ENCODE assay signal across 29 cellular contexts in the genomic region with DNA sequence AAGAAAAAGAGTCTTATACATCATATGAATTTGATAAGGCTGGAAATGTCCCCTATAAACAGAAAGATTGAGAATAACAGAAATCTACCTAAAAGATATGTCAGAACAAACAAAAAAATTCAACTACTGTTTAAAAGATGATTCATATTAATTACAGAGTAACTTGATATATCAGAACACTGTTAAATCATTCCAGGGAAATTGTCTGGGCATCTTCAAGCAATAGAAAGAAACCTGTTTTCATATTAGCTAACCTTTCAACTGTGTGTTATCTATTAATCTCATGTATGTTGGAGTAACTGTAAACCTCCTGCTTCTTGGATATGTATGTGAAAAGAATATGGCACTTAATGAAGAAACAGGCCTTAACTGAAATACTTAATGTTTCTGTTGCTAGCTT.
"Had no signal": no experiment of that assay in that cellular context is flagged by ENCODE, and none has a peak within 500 bp of the region (broad histone marks: within the 10 kb centered on the region; RNA-seq: fewer than 3 reads in every experiment).

No MANE protein-coding gene starts in this region.

- H3K79me2 ChIP-seq: hepatocyte had no signal

- H3K9me3 ChIP-seq: gastrocnemius medialis, prostate gland, upper lobe of right lung had no signal

- H3K36me3 ChIP-seq: gastrocnemius medialis, left lung, prostate gland, right atrium auricular region, suprapubic skin, transverse colon, upper lobe of right lung, uterus had no signal

- H3K4me2 ChIP-seq: hepatocyte, smooth muscle cell had no signal

- H2AFZ ChIP-seq: hepatocyte had no signal

- DNase-seq: cortex of kidney; dorsolateral prefrontal cortex; effector CD4-positive, alpha-beta T cell; foreskin fibroblast; gastrocnemius medialis; heart left ventricle; left cardiac atrium; left lung; mesenchymal stem cell; naive thymus-derived CD8-positive, alpha-beta T cell; nephron progenitor cell; nucleus accumbens; stimulated activated CD4-positive, alpha-beta T cell treated with anti-CD3 and anti-CD28 coated beads, Interleukin-12 subunit alpha, Interleukin-12 subunit beta, amount 100 ng/mL, for 4 hours; stimulated activated CD4-positive, alpha-beta T cell treated with anti-CD3 and anti-CD28 coated beads, Interleukin-1b, Interleukin-23, amount 100 ng/mL, for 48 hours; stimulated activated CD4-positive, alpha-beta T cell treated with anti-CD3 and anti-CD28 coated beads, Interleukin-4, amount 100 ng/mL, for 1 hour; stimulated activated CD8-positive, alpha-beta memory T cell treated with anti-CD3 and anti-CD28 coated beads, Interleukin-4, amount 100 ng/mL, for 48 hours; stimulated activated naive CD4-positive, alpha-beta T cell; stimulated activated naive CD8-positive, alpha-beta T cell treated with anti-CD3 and anti-CD28 coated beads, Interleukin-15, amount 100 ng/mL, for 72 hours; transverse colon; upper lobe of right lung; uterus had no signal

- H3K4me1 ChIP-seq: gastrocnemius medialis, heart left ventricle, left lung, prostate gland, right atrium auricular region, suprapubic skin, upper lobe of right lung, uterus had no signal

- ATAC-seq: esophagus mucosa; gastrocnemius medialis; heart left ventricle; left cardiac atrium; left lung; naive thymus-derived CD8-positive, alpha-beta T cell; sciatic nerve; stimulated activated naive CD8-positive, alpha-beta T cell treated with anti-CD3 and anti-CD28 coated beads, Interleukin-15, amount 100 ng/mL, for 72 hours; upper lobe of right lung had no signal

- H3K4me3 ChIP-seq: dorsolateral prefrontal cortex, gastrocnemius medialis, heart left ventricle, hepatocyte, left lung, prostate gland, right atrium auricular region, smooth muscle cell, suprapubic skin, transverse colon, upper lobe of right lung, uterus had no signal

- H3K27ac ChIP-seq: dorsolateral prefrontal cortex, epithelial cell of prostate, gastrocnemius medialis, heart left ventricle, hepatocyte, left lung, prostate gland, right atrium auricular region, suprapubic skin, transverse colon, upper lobe of right lung, uterus had no signal

- H3K27me3 ChIP-seq: dorsolateral prefrontal cortex, gastrocnemius medialis, heart left ventricle, hepatocyte, left lung, right atrium auricular region, suprapubic skin, transverse colon, upper lobe of right lung, uterus had no signal
